Comparison of ENCODE assay signal across 13 cellular contexts in the genomic region with DNA sequence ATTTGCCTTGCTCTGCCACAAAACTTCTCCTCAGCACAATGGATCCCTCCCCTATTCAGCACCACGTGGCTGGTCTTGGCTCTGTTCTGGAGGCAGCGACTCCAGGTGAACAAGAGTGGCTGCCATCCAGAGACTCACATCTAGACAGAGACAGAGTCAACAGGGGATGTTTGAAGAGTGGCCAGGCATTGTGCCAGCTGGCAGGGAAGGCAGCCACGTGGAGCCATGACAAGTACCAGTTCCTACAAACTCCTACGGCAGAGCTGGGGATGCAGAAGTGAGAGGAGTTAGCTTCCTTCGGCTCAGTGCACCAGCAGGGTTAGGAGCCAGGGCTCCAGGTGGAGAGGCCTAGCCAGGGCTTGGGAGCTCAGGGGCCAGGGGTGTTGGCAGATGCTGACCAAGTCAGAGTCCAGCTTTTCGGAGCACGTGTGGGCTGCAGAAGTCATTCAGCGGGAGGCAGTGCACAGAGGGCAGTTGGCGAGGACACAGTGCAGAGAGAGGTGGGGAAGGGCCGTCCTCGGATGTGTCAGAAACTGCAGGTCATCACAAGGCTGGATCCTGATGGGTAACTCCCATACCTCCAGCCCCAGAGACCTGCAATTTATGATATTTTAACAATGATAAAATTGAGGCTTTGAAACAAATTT.
DNase-seq lines count a peak whose midpoint lies in the region; ATAC-seq, FAIRE-seq and TF ChIP-seq lines count a peak whose summit lies in the region.
"Had no signal": no experiment of that assay in that cellular context is flagged by ENCODE, and none has a peak within 500 bp of the region (broad histone marks: within the 10 kb centered on the region; RNA-seq: fewer than 3 reads in every experiment).

No MANE protein-coding gene starts in this region.

- no peak for TF ChIP-seq EP300 in A549 (IDR thresholded peaks at IDR 0.05)

- H3K9me3 Mint-ChIP-seq in activated CD4-positive, alpha-beta T cell treated with anti-CD3 and anti-CD28 coated beads, Interleukin-2, amount 10 ng/mL, durations not matched to agents 7 days and 5 days = no peaks in the 10 kb centered on the region

- WGBS in A549 (ENCODE audit: missing lambda C conversion rate) = 43% methylated on average over 7 of the region's 11 CpGs
- 13 to 27% methylated on average over 4 to 11 of the region's 11 CpGs for WGBS in body of pancreas, 2 donors

- CTCF ChIA-PET in A549 (lab: Yijun Ruan, JAX) = no interaction called here
- CTCF ChIA-PET in activated CD4-positive, alpha-beta T cell treated with anti-CD3 and anti-CD28 coated beads, Interleukin-2, amount 10 ng/mL, durations not matched to agents 7 days and 5 days (lab: Charles Lee) = no interaction called here

- no peak for TF ChIP-seq POLR2A in A549 (IDR thresholded peaks at IDR 0.05; ENCODE audit: low read length)
- TF ChIP-seq POLR2A in body of pancreas (IDR thresholded peaks at IDR 0.05) = no peak

- DNase-seq in A549 (ENCODE audit: low read depth in 1 of 2, low spot score in 1 of 2) (peak; percentile 34 to 72), LoVo (ENCODE audit: low spot score) (peak; percentile 70), body of pancreas (peak; percentile 95 to 100 (median 98)), left lung (peak; percentile 82 to 90), SW480 (ENCODE audit: low spot score) (no peak)
- DNase-seq in stimulated activated CD8-positive, alpha-beta memory T cell treated with anti-CD3 and anti-CD28 coated beads, Interleukin-4, amount 100 ng/mL, for 48 hours = no peak
- DNase-seq in activated CD4-positive, alpha-beta T cell treated with anti-CD3 and anti-CD28 coated beads, Interleukin-2, amount 10 ng/mL, durations not matched to agents 7 days and 5 days = no peak
- DNase-seq: activated effector memory CD4-positive, alpha-beta T cell treated with Interleukin-2 at 50 U/mL for 16 hours; stimulated activated CD4-positive, alpha-beta T cell treated with anti-CD3 and anti-CD28 coated beads, Interleukin-12 subunit alpha, Interleukin-12 subunit beta, amount 100 ng/mL, for 4 hours; T-helper 9 cell had no signal

- peak; percentile 80 to 81 for ATAC-seq in A549
- peak; percentile 99 for ATAC-seq in body of pancreas
- peak; percentile 99 for ATAC-seq in left lung
- ATAC-seq in GM21526 (IDR thresholded peaks at IDR 0.05; ENCODE audit: low FRiP score, unreplicated experiment) = no peak

- no peaks in the 10 kb centered on the region for H3K27me3 ChIP-seq in body of pancreas
- H3K27me3 ChIP-seq in left lung = peaks cover 0 to 13% of the 10 kb centered on the region in 2 donors

- POLR2A ChIA-PET in A549 (lab: Yijun Ruan, JAX) = no interaction called here
- POLR2A ChIA-PET in activated CD4-positive, alpha-beta T cell treated with anti-CD3 and anti-CD28 coated beads, Interleukin-2, amount 10 ng/mL, durations not matched to agents 7 days and 5 days (lab: Charles Lee) = no interaction called here

- TF ChIP-seq RAD21 in A549 (conservative IDR thresholded peaks at IDR 0.05 in 1 of 2, IDR thresholded peaks at IDR 0.05 in 1 of 2) = no peak

- intact Hi-C loops in body of pancreas (cut with DNase I) = no loop called here
- intact Hi-C loops in left lung (cut with DNase I) = no loop called here

- no peak overlapping the region for H3K4me3 ChIP-seq in A549
- no peak overlapping the region for H3K4me3 ChIP-seq in body of pancreas
- no peak overlapping the region for H3K4me3 ChIP-seq in left lung

- TF ChIP-seq CTCF in A549 (IDR thresholded peaks at IDR 0.05) = no peak
- no peak for TF ChIP-seq CTCF in body of pancreas (IDR thresholded peaks at IDR 0.05)
- no peak for TF ChIP-seq CTCF in left lung (IDR thresholded peaks at IDR 0.05)

- H3K36me3 Mint-ChIP-seq in activated CD4-positive, alpha-beta T cell treated with anti-CD3 and anti-CD28 coated beads, Interleukin-2, amount 10 ng/mL, durations not matched to agents 7 days and 5 days (ENCODE audit: low read depth) = no peaks in the 10 kb centered on the region

- H3K4me1 ChIP-seq in A549 = peaks cover 31% of the 10 kb centered on the region
- H3K4me1 ChIP-seq in body of pancreas = peaks cover 28% of the 10 kb centered on the region
- H3K4me1 ChIP-seq in left lung = peaks cover 3 to 10% of the 10 kb centered on the region in 2 donors

- H3K36me3 ChIP-seq in body of pancreas (replicated peaks in 1 of 2; ENCODE audit: insufficient read depth in 1 of 2, low read depth in 2 of 2) (no peaks in the 10 kb centered on the region), left lung (no peaks in the 10 kb centered on the region)

- H3K27me3 Mint-ChIP-seq in activated CD4-positive, alpha-beta T cell treated with anti-CD3 and anti-CD28 coated beads, Interleukin-2, amount 10 ng/mL, durations not matched to agents 7 days and 5 days = peaks cover 16% of the 10 kb centered on the region

- peaks cover 13% of the 10 kb centered on the region for H3K4me1 Mint-ChIP-seq in activated CD4-positive, alpha-beta T cell treated with anti-CD3 and anti-CD28 coated beads, Interleukin-2, amount 10 ng/mL, durations not matched to agents 7 days and 5 days

- no peaks in the 10 kb centered on the region for H3K9me3 ChIP-seq in A549
- H3K9me3 ChIP-seq in body of pancreas = no peaks in the 10 kb centered on the region
- no peaks in the 10 kb centered on the region for H3K9me3 ChIP-seq in left lung

- FAIRE-seq in A549 (lab: Jason Lieb, UNC) = no peak
- FAIRE-seq: endometrium, GM12892 had no signal

- no peak overlapping the region for H3K27ac Mint-ChIP-seq in activated CD4-positive, alpha-beta T cell treated with anti-CD3 and anti-CD28 coated beads, Interleukin-2, amount 10 ng/mL, durations not matched to agents 7 days and 5 days

- H3K27ac ChIP-seq in A549 = no peak overlapping the region
- H3K27ac ChIP-seq in body of pancreas = no peak overlapping the region
- no peak overlapping the region for H3K27ac ChIP-seq in left lung

- peak overlapping the region; percentile 45 for H3K4me2 ChIP-seq in A549

- H3K4me3 Mint-ChIP-seq in activated CD4-positive, alpha-beta T cell treated with anti-CD3 and anti-CD28 coated beads, Interleukin-2, amount 10 ng/mL, durations not matched to agents 7 days and 5 days = no peak overlapping the region

TF ChIP-seq in A549, 52 proteins besides CTCF, POLR2A, EP300 and RAD21:
- TF ChIP-seq JUN (IDR thresholded peaks at IDR 0.05) = no peak
- no peak for TF ChIP-seq CEBPB (IDR thresholded peaks at IDR 0.05)
- TF ChIP-seq, protein P1, sequence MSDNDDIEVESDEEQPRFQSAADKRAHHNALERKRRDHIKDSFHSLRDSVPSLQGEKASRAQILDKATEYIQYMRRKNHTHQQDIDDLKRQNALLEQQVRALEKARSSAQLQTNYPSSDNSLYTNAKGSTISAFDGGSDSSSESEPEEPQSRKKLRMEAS (IDR thresholded peaks at IDR 0.05) = peak; percentile 79
- no peak for TF ChIP-seq TP53 (CRISPR knock-in tag; IDR thresholded peaks at IDR 0.05)
- peak; percentile 28; the same call in 1 of the 2 replicates for TF ChIP-seq MYC (IDR thresholded peaks at IDR 0.05; ENCODE audit: borderline replicate concordance, low read length)
- TF ChIP-seq, protein P2, sequence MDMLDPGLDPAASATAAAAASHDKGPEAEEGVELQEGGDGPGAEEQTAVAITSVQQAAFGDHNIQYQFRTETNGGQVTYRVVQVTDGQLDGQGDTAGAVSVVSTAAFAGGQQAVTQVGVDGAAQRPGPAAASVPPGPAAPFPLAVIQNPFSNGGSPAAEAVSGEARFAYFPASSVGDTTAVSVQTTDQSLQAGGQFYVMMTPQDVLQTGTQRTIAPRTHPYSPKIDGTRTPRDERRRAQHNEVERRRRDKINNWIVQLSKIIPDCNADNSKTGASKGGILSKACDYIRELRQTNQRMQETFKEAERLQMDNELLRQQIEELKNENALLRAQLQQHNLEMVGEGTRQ (IDR thresholded peaks at IDR 0.05) = peak; percentile 42; the same call in 1 of the 2 replicates
TF ChIP-seq in A549: peak in this region for 3.

Comparison
In these comparisons a context has a peak if more than half of its experiments do, and no peak if none do; other contexts are left out.
1. DNase-seq: peak in A549 (2 of 2), LoVo (single experiment), body of pancreas (4 of 4) and left lung (2 of 2); none in stimulated activated CD8-positive, alpha-beta memory T cell treated with anti-CD3 and anti-CD28 coated beads, Interleukin-4, amount 100 ng/mL, for 48 hours (single experiment), SW480 (single experiment) and activated CD4-positive, alpha-beta T cell treated with anti-CD3 and anti-CD28 coated beads, Interleukin-2, amount 10 ng/mL, durations not matched to agents 7 days and 5 days (single experiment).